ENCODE assay signal across 8 cellular contexts in the genomic region with DNA sequence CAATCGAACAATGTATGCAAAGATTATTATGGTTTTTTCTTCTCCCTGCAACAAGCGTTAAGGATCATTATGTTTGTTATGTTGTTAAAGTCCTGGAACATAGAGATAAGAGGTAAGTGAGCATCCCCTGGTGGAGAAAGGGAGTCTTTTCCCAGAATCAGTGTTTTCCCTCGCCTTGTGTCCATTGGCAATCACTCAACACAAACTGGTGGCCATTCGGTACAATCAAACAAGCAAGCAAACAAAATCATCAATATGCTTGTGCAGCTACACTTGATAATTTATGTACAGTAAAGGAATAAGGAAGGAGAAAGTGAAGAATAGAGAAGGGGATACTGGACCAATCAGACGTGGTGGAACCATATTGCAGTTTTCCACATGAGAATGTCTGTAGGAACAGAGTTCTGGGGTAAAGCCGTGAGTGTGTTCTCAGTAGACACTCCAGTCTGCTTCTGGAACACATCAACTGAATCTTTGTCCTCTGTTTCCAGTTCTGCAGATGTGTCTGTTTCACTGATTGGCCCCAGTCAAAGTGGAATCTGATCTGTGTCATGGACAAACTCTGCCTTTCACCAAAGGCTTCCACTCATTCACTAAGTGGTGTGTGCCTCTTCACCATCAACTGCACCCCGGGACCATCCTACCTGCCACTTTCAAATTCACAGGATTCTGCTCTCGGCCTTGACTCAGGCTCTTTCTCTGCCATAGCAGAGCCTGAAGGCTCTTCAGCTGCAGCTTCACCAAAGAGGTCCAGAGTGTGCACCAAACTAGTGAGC.
DNase-seq lines count a peak whose midpoint lies in the region; TF ChIP-seq lines count a peak whose summit lies in the region.

No MANE protein-coding gene starts in this region.

- DNase-seq in AG08396 (ENCODE audit: low spot score) = peak; percentile 71
- no peak for DNase-seq in GM12865 (ENCODE audit: low read depth)
- peak; percentile 56 for DNase-seq in NCI-H69 (lab: John Stamatoyannopoulos, UW)
- DNase-seq in dermis microvascular lymphatic vessel endothelial cell (ENCODE audit: low read depth in 2 of 2) = peak; percentile 51 to 61
- no peak for DNase-seq in progenitor cell of endocrine pancreas (ENCODE audit: low spot score, unreplicated experiment)
- DNase-seq in anterior cingulate cortex (lab: John Stamatoyannopoulos, UW) = no peak
- no peak for DNase-seq in putamen (ENCODE audit: low spot score)
- DNase-seq in activated naive CD4-positive, alpha-beta T cell treated with anti-CD3 and anti-CD28 coated beads for 36 hours = no peak

- no peaks in the 10 kb centered on the region for H3K9me3 Mint-ChIP-seq in progenitor cell of endocrine pancreas (ENCODE audit: low read depth)
- peaks cover 2% of the 10 kb centered on the region for H3K9me3 Mint-ChIP-seq in activated naive CD4-positive, alpha-beta T cell treated with anti-CD3 and anti-CD28 coated beads for 36 hours

- H3K36me3 Mint-ChIP-seq in progenitor cell of endocrine pancreas (ENCODE audit: insufficient read depth) = no peaks in the 10 kb centered on the region
- peaks cover 7% of the 10 kb centered on the region for H3K36me3 Mint-ChIP-seq in activated naive CD4-positive, alpha-beta T cell treated with anti-CD3 and anti-CD28 coated beads for 36 hours (ENCODE audit: low read depth)

- intact Hi-C loops in activated naive CD4-positive, alpha-beta T cell treated with anti-CD3 and anti-CD28 coated beads for 36 hours (cut with micrococcal nuclease) = loop anchor here (10.0 kb wide), 2 partner anchors 112 to 312 kb away; no protein-coding TSS in a partner anchor

- no peak overlapping the region for H3K4me3 ChIP-seq in GM12865 (ENCODE audit: low read depth, low read length)

- H3K27ac Mint-ChIP-seq in progenitor cell of endocrine pancreas = peak overlapping the region; percentile 15
- H3K27ac Mint-ChIP-seq in activated naive CD4-positive, alpha-beta T cell treated with anti-CD3 and anti-CD28 coated beads for 36 hours = no peak overlapping the region

- H3K4me1 Mint-ChIP-seq in progenitor cell of endocrine pancreas (ENCODE audit: low read depth) = peaks cover 10% of the 10 kb centered on the region
- H3K4me1 Mint-ChIP-seq in activated naive CD4-positive, alpha-beta T cell treated with anti-CD3 and anti-CD28 coated beads for 36 hours (ENCODE audit: low read depth) = peaks cover 18% of the 10 kb centered on the region

- CTCF ChIA-PET in activated naive CD4-positive, alpha-beta T cell treated with anti-CD3 and anti-CD28 coated beads for 36 hours (lab: Charles Lee) = interaction anchor here (1.0 to 3.0 kb wide), 5 partner anchors 11 to 241 kb away, joined by 3 to 11 read pairs (median 5); no protein-coding TSS in a partner anchor

- H3K27me3 Mint-ChIP-seq in progenitor cell of endocrine pancreas = peaks cover 5% of the 10 kb centered on the region
- H3K27me3 Mint-ChIP-seq in activated naive CD4-positive, alpha-beta T cell treated with anti-CD3 and anti-CD28 coated beads for 36 hours (ENCODE audit: low read depth) = no peaks in the 10 kb centered on the region

- H3K4me3 Mint-ChIP-seq in progenitor cell of endocrine pancreas (ENCODE audit: low read depth) = no peak overlapping the region
- H3K4me3 Mint-ChIP-seq in activated naive CD4-positive, alpha-beta T cell treated with anti-CD3 and anti-CD28 coated beads for 36 hours = no peak overlapping the region

- TF ChIP-seq CTCF in GM12865 (IDR thresholded peaks at IDR 0.05; ENCODE audit: insufficient read depth, low read depth, low read length, missing control alignments) (peak; percentile 46), progenitor cell of endocrine pancreas (IDR thresholded peaks at IDR 0.05; ENCODE audit: unreplicated experiment) (peak; percentile 49)

Comparison
In these comparisons a context has a peak if more than half of its experiments do, and no peak if none do; other contexts are left out.
1. DNase-seq: peak in AG08396 (single experiment), NCI-H69 (single experiment) and dermis microvascular lymphatic vessel endothelial cell (2 of 2); none in GM12865 (single experiment), progenitor cell of endocrine pancreas (single experiment), anterior cingulate cortex (0 of 58), putamen (single experiment) and activated naive CD4-positive, alpha-beta T cell treated with anti-CD3 and anti-CD28 coated beads for 36 hours (single experiment).